Comparison of ENCODE assay signal across 24 cellular contexts in genomic region chr10:2245580-2245979, GRCh38.
DNase-seq lines count a peak whose midpoint lies in the region; ATAC-seq, FAIRE-seq and TF ChIP-seq lines count a peak whose summit lies in the region.
"Had no signal": no experiment of that assay in that cellular context is flagged by ENCODE, and none has a peak within 500 bp of the region (broad histone marks: within the 10 kb centered on the region; RNA-seq: fewer than 3 reads in every experiment).

No MANE protein-coding gene starts in this region.

- no peaks in the 10 kb centered on the region for H3K4me1 ChIP-seq in HepG2 (ENCODE audit: insufficient read depth, low read length)
- H3K4me1 ChIP-seq in right lobe of liver, result no peaks in the 10 kb centered on the region
- no peaks in the 10 kb centered on the region for H3K4me1 ChIP-seq in IMR-90 (ENCODE audit: control insufficient read depth, insufficient read depth, low read length)
- no peaks in the 10 kb centered on the region for H3K4me1 ChIP-seq in endothelial cell of umbilical vein (ENCODE audit: control insufficient read depth, extremely low read depth, insufficient read depth, low read length)
- no peaks in the 10 kb centered on the region for H3K4me1 ChIP-seq in trophoblast cell (ENCODE audit: control insufficient read depth in 1 of 2, insufficient read depth in 2 of 2, low read length in 2 of 2)
- H3K4me1 ChIP-seq: A549, Caco-2 had no signal

- H3K27ac ChIP-seq in HepG2 (ENCODE audit: extremely low read length, insufficient read depth, low read length) (no peak overlapping the region), right lobe of liver (no peak overlapping the region), IMR-90 (ENCODE audit: insufficient read depth, low read length) (no peak overlapping the region), endothelial cell of umbilical vein (ENCODE audit: insufficient read depth, low read depth, low read length) (no peak overlapping the region), trophoblast cell (ENCODE audit: low read depth, low read length) (no peak overlapping the region)
- H3K27ac ChIP-seq: 22Rv1; A549; BLaER1 treated with 17β-estradiol and CSF1 and Interleukin-3, amounts not matched to agents 10 nM and 100 nM; C4-2B had no signal

- WGBS in HepG2 (ENCODE audit: low lambda C conversion rate), result 43% methylated on average over 5 of the region's 5 CpGs
- 64% methylated on average over 5 of the region's 5 CpGs for WGBS in right lobe of liver (ENCODE audit: insufficient coverage, low coverage, low lambda C conversion rate, missing lambda C conversion rate)
- WGBS in IMR-90 (ENCODE audit: extremely low coverage in 2 of 2, insufficient read length in 1 of 2), 2 experiments, result 67% methylated on average over 4 of the region's 5 CpGs; no CpG with 5 or more reads in 1 of the 2 experiments
- no CpG with 5 or more reads among the region's 5 CpGs for WGBS in trophoblast cell (ENCODE audit: extremely low coverage, insufficient coverage, insufficient read length)

- H2BK5ac ChIP-seq in IMR-90 (ENCODE audit: low read depth, low read length, poor library complexity, severe bottlenecking) (no peak overlapping the region), trophoblast cell (ENCODE audit: low read depth, low read length, poor library complexity) (no peak overlapping the region)

- H3K18ac ChIP-seq in IMR-90 (ENCODE audit: low read depth, low read length), result no peak overlapping the region
- no peak overlapping the region for H3K18ac ChIP-seq in trophoblast cell (ENCODE audit: low read length)

- ATAC-seq in HepG2, result no peak
- ATAC-seq in right lobe of liver, result no peak
- no peak for ATAC-seq in IMR-90 (ENCODE audit: low read depth)
- ATAC-seq: A549; CD8-positive, alpha-beta T cell had no signal

- H3K4me3 ChIP-seq in HepG2 (replicated peaks in 1 of 3; ENCODE audit: insufficient read depth in 1 of 3, low read depth in 2 of 3, low read length in 3 of 3), result no peak overlapping the region
- H3K4me3 ChIP-seq in right lobe of liver, result no peak overlapping the region
- no peak overlapping the region for H3K4me3 ChIP-seq in IMR-90 (ENCODE audit: insufficient read depth, low read depth, low read length)
- no peak overlapping the region for H3K4me3 ChIP-seq in endothelial cell of umbilical vein (replicated peaks in 1 of 3; ENCODE audit: insufficient read depth in 1 of 3, low read depth in 1 of 3, low read length in 3 of 3)
- H3K4me3 ChIP-seq in trophoblast cell (ENCODE audit: low read depth, low read length), result peak overlapping the region; percentile 37
- H3K4me3 ChIP-seq: A549; BLaER1 treated with 17β-estradiol and CSF1 and Interleukin-3, amounts not matched to agents 10 nM and 100 nM had no signal

- no peaks in the 10 kb centered on the region for H3K36me3 Mint-ChIP-seq in activated CD4-positive, alpha-beta memory T cell treated with anti-CD3 and anti-CD28 coated beads, Interleukin-2, amount 10 ng/mL, durations not matched to agents 7 days and 5 days (ENCODE audit: low read depth)
- no peaks in the 10 kb centered on the region for H3K36me3 Mint-ChIP-seq in activated T-helper 2 cell treated with anti-CD3 and anti-CD28 coated beads, Interferon-gamma antibody, Interleukin-2, Interleukin-4, amounts not matched to agents 10 μg/mL and 5 μg/mL and 100 μg/mL, durations not matched to agents 14 hours and 24 hours and 36 hours (ENCODE audit: low read depth)
- H3K36me3 Mint-ChIP-seq: CD8-positive, alpha-beta T cell had no signal

- POLR2A ChIA-PET in HepG2 (lab: Yijun Ruan, JAX), result no interaction called here
- POLR2A ChIA-PET in IMR-90 (lab: Charles Lee; ENCODE audit: unreplicated experiment), result no interaction called here
- POLR2A ChIA-PET in endothelial cell of umbilical vein (lab: Charles Lee), result no interaction called here
- POLR2A ChIA-PET in activated CD4-positive, alpha-beta memory T cell treated with anti-CD3 and anti-CD28 coated beads, Interleukin-2, amount 10 ng/mL, durations not matched to agents 7 days and 5 days (lab: Charles Lee), result no interaction called here

- no peak overlapping the region for H2BK15ac ChIP-seq in IMR-90 (ENCODE audit: low read depth, low read length)

- H3K36me3 ChIP-seq in HepG2 (replicated peaks in 1 of 2; ENCODE audit: control insufficient read depth in 1 of 2, insufficient read depth in 2 of 2, low read length in 2 of 2) (no peaks in the 10 kb centered on the region), right lobe of liver (no peaks in the 10 kb centered on the region), IMR-90 (ENCODE audit: control insufficient read depth, insufficient read depth, low read length) (no peaks in the 10 kb centered on the region), endothelial cell of umbilical vein (ENCODE audit: control insufficient read depth in 2 of 2, extremely low read depth in 1 of 2, insufficient read depth in 2 of 2, low read length in 2 of 2) (no peaks in the 10 kb centered on the region), trophoblast cell (ENCODE audit: control insufficient read depth in 1 of 2, insufficient read depth in 2 of 2, low read length in 2 of 2) (no peaks in the 10 kb centered on the region)
- H3K36me3 ChIP-seq: BLaER1 treated with 17β-estradiol and CSF1 and Interleukin-3, amounts not matched to agents 10 nM and 100 nM had no signal

- CTCF ChIA-PET in HepG2 (lab: Yijun Ruan, JAX; ENCODE audit: low intra/inter-chr PET ratio, low total read pairs), result no interaction called here
- CTCF ChIA-PET in IMR-90 (lab: Yijun Ruan, JAX), result no interaction called here
- CTCF ChIA-PET in endothelial cell of umbilical vein (lab: Charles Lee), result no interaction called here
- CTCF ChIA-PET in activated CD4-positive, alpha-beta memory T cell treated with anti-CD3 and anti-CD28 coated beads, Interleukin-2, amount 10 ng/mL, durations not matched to agents 7 days and 5 days (lab: Charles Lee), result no interaction called here

- H3K56ac ChIP-seq in IMR-90 (ENCODE audit: extremely low read depth, insufficient read depth, low read length), result no peak overlapping the region

- H4K5ac ChIP-seq in IMR-90 (ENCODE audit: low read depth, low read length), result no peak overlapping the region

- BruUV-seq in HepG2 (replicated peaks; lab: Mats Ljungman, UMichigan), result no TSS peak
- no TSS peak for BruUV-seq in IMR-90 (replicated peaks; lab: Mats Ljungman, UMichigan)
- BruUV-seq in endothelial cell of umbilical vein (replicated peaks; lab: Mats Ljungman, UMichigan), result no TSS peak

- H2BK20ac ChIP-seq in IMR-90 (ENCODE audit: low read depth, low read length), result no peak overlapping the region

- no peaks in the 10 kb centered on the region for H3K9me1 ChIP-seq in IMR-90 (ENCODE audit: insufficient read depth, low read length)
- H3K9me1 ChIP-seq in endothelial cell of umbilical vein (replicated peaks; ENCODE audit: control insufficient read depth, extremely low read depth, insufficient read depth, low read length), result no peaks in the 10 kb centered on the region

- TF ChIP-seq POLR2A in HepG2 (IDR thresholded peaks at IDR 0.05; ENCODE audit: insufficient read depth in 1 of 2, low read depth in 2 of 2, low read length in 2 of 2) (no peak), right lobe of liver (IDR thresholded peaks at IDR 0.05) (no peak), IMR-90 (IDR thresholded peaks at IDR 0.05; ENCODE audit: low read depth, low read length) (no peak), endothelial cell of umbilical vein (IDR thresholded peaks at IDR 0.05; ENCODE audit: low read depth, low read length) (no peak)

- H2AFZ ChIP-seq in HepG2 (ENCODE audit: low read length) (no peak overlapping the region), IMR-90 (replicated peaks; ENCODE audit: low read length, poor library complexity) (peak overlapping the region; percentile 43), endothelial cell of umbilical vein (ENCODE audit: low read depth, low read length) (no peak overlapping the region), trophoblast cell (ENCODE audit: insufficient read depth, low read length, poor library complexity) (no peak overlapping the region)

- H2BK12ac ChIP-seq in trophoblast cell (ENCODE audit: low read length), result no peak overlapping the region

- H4K91ac ChIP-seq in IMR-90 (ENCODE audit: insufficient read depth, low read depth, low read length) (no peak overlapping the region), trophoblast cell (ENCODE audit: low read depth, low read length) (no peak overlapping the region)

- no peak overlapping the region for H2AK9ac ChIP-seq in IMR-90 (replicated peaks; ENCODE audit: low read depth, low read length, poor library complexity)

- no peak overlapping the region for H4K8ac ChIP-seq in IMR-90 (ENCODE audit: low read depth in 2 of 2, low read length in 2 of 2)
- no peak overlapping the region for H4K8ac ChIP-seq in trophoblast cell (ENCODE audit: low read depth, low read length)

- H3K14ac ChIP-seq in IMR-90 (replicated peaks; ENCODE audit: low read depth, low read length) (no peak overlapping the region), trophoblast cell (ENCODE audit: low read length) (no peak overlapping the region)

- dilution Hi-C loops in IMR-90 (cut with HindIII; ENCODE audit: low sequenced_read_pairs, unreplicated experiment), result no loop called here
- dilution Hi-C loops in endothelial cell of umbilical vein (cut with MboI; ENCODE audit: extremely low pct_ligation_motif_present, low sequenced_read_pairs), result no loop called here

- in situ Hi-C loops in HepG2 (cut with HindIII; ENCODE audit: extremely low pct_ligation_motif_present, low pct_unique_long_range_greater_than_20kb) (no loop called here), IMR-90 (cut with MboI; ENCODE audit: low sequenced_read_pairs) (no loop called here)

- H3K9me3 ChIP-seq in HepG2 (ENCODE audit: low read length), result no peaks in the 10 kb centered on the region
- H3K9me3 ChIP-seq in right lobe of liver, result no peaks in the 10 kb centered on the region
- H3K9me3 ChIP-seq in IMR-90 (ENCODE audit: control insufficient read depth, insufficient read depth, low read length), result peaks cover 38% of the 10 kb centered on the region
- H3K9me3 ChIP-seq in endothelial cell of umbilical vein (replicated peaks; ENCODE audit: control insufficient read depth, insufficient read depth, low read length), result peaks cover 6% of the 10 kb centered on the region
- peaks cover 5% of the 10 kb centered on the region for H3K9me3 ChIP-seq in trophoblast cell (ENCODE audit: insufficient read depth, low read depth, low read length)
- H3K9me3 ChIP-seq: A549, Caco-2 had no signal

- no peak for TF ChIP-seq RAD21 in HepG2 (CRISPR knock-in tag; IDR thresholded peaks at IDR 0.05)
- TF ChIP-seq RAD21 in IMR-90 (IDR thresholded peaks at IDR 0.05; ENCODE audit: low read length), result no peak

- H3K27me3 ChIP-seq in HepG2 (ENCODE audit: control insufficient read depth in 1 of 2, insufficient read depth in 2 of 2, low read length in 2 of 2) (no peaks in the 10 kb centered on the region), right lobe of liver (no peaks in the 10 kb centered on the region), IMR-90 (ENCODE audit: control insufficient read depth, insufficient read depth, low read length) (no peaks in the 10 kb centered on the region), endothelial cell of umbilical vein (ENCODE audit: control insufficient read depth in 2 of 2, insufficient read depth in 2 of 2, low read length in 2 of 2) (no peaks in the 10 kb centered on the region), trophoblast cell (ENCODE audit: insufficient read depth, low read length) (no peaks in the 10 kb centered on the region)
- H3K27me3 ChIP-seq: BLaER1 treated with 17β-estradiol and CSF1 and Interleukin-3, amounts not matched to agents 10 nM and 100 nM had no signal

- H2BK120ac ChIP-seq in IMR-90 (ENCODE audit: low read depth, low read length) (no peak overlapping the region), trophoblast cell (ENCODE audit: insufficient read depth, low read length, poor library complexity) (no peak overlapping the region)

- H3K23ac ChIP-seq in IMR-90 (ENCODE audit: low read depth, low read length) (no peak overlapping the region), trophoblast cell (ENCODE audit: low read length) (peak overlapping the region; percentile 42)

- no peaks in the 10 kb centered on the region for H3K4me1 Mint-ChIP-seq in activated CD4-positive, alpha-beta memory T cell treated with anti-CD3 and anti-CD28 coated beads, Interleukin-2, amount 10 ng/mL, durations not matched to agents 7 days and 5 days
- H3K4me1 Mint-ChIP-seq in activated T-helper 2 cell treated with anti-CD3 and anti-CD28 coated beads, Interferon-gamma antibody, Interleukin-2, Interleukin-4, amounts not matched to agents 10 μg/mL and 5 μg/mL and 100 μg/mL, durations not matched to agents 14 hours and 24 hours and 36 hours (ENCODE audit: low read depth), result no peaks in the 10 kb centered on the region
- H3K4me1 Mint-ChIP-seq: B cell had no signal

- H3K4me2 ChIP-seq in HepG2 (ENCODE audit: low read depth, low read length) (no peak overlapping the region), IMR-90 (ENCODE audit: low read depth, low read length) (no peak overlapping the region), endothelial cell of umbilical vein (ENCODE audit: insufficient read depth, low read length) (no peak overlapping the region), trophoblast cell (ENCODE audit: low read length) (no peak overlapping the region)
- H3K4me2 ChIP-seq: A549; BLaER1 treated with 17β-estradiol and CSF1 and Interleukin-3, amounts not matched to agents 10 nM and 100 nM had no signal

- no peak overlapping the region for H4K12ac ChIP-seq in trophoblast cell (ENCODE audit: low read depth, low read length)

- H3K27me3 Mint-ChIP-seq in activated CD4-positive, alpha-beta memory T cell treated with anti-CD3 and anti-CD28 coated beads, Interleukin-2, amount 10 ng/mL, durations not matched to agents 7 days and 5 days, result no peaks in the 10 kb centered on the region
- no peaks in the 10 kb centered on the region for H3K27me3 Mint-ChIP-seq in activated T-helper 2 cell treated with anti-CD3 and anti-CD28 coated beads, Interferon-gamma antibody, Interleukin-2, Interleukin-4, amounts not matched to agents 10 μg/mL and 5 μg/mL and 100 μg/mL, durations not matched to agents 14 hours and 24 hours and 36 hours (ENCODE audit: low read depth)
- H3K27me3 Mint-ChIP-seq: B cell; CD4-positive, alpha-beta T cell had no signal

- DNase-seq in HepG2 (ENCODE audit: low spot score), result no peak
- no peak for DNase-seq in right lobe of liver
- no peak for DNase-seq in IMR-90
- DNase-seq in endothelial cell of umbilical vein (ENCODE audit: low read depth, low spot score), result no peak
- DNase-seq in trophoblast cell, result no peak
- DNase-seq in activated CD4-positive, alpha-beta memory T cell treated with anti-CD3 and anti-CD28 coated beads, Interleukin-2, amount 10 ng/mL, durations not matched to agents 7 days and 5 days, result no peak
- no peak for DNase-seq in NCI-H345 treated with DMSO at 0.1 percent for 48 hours (lab: John Stamatoyannopoulos, UW; ENCODE audit: unreplicated experiment)
- DNase-seq in activated T-helper 2 cell treated with anti-CD3 and anti-CD28 coated beads, Interferon-gamma antibody, Interleukin-2, Interleukin-4, amounts not matched to agents 10 μg/mL and 5 μg/mL and 100 μg/mL, durations not matched to agents 14 hours and 24 hours and 36 hours (ENCODE audit: low spot score), result no peak
- DNase-seq: AML-193; Caco-2; Calu3; CD4-positive, alpha-beta T cell; CD8-positive, alpha-beta T cell; DMS79 treated with DMSO at 0.1 percent for 48 hours; GF-D8 had no signal

- H3K4me3 Mint-ChIP-seq in activated CD4-positive, alpha-beta memory T cell treated with anti-CD3 and anti-CD28 coated beads, Interleukin-2, amount 10 ng/mL, durations not matched to agents 7 days and 5 days, result no peak overlapping the region
- no peak overlapping the region for H3K4me3 Mint-ChIP-seq in activated T-helper 2 cell treated with anti-CD3 and anti-CD28 coated beads, Interferon-gamma antibody, Interleukin-2, Interleukin-4, amounts not matched to agents 10 μg/mL and 5 μg/mL and 100 μg/mL, durations not matched to agents 14 hours and 24 hours and 36 hours (ENCODE audit: low read depth)
- H3K4me3 Mint-ChIP-seq: B cell; CD4-positive, alpha-beta T cell; CD8-positive, alpha-beta T cell had no signal

- no peak overlapping the region for H2AK5ac ChIP-seq in IMR-90 (ENCODE audit: low read depth, low read length)
- H2AK5ac ChIP-seq in trophoblast cell (ENCODE audit: low read length), result no peak overlapping the region

- no peak overlapping the region for H3K9ac ChIP-seq in HepG2 (ENCODE audit: insufficient read depth, low read depth, low read length)
- no peak overlapping the region for H3K9ac ChIP-seq in IMR-90 (ENCODE audit: low read depth, low read length)
- no peak overlapping the region for H3K9ac ChIP-seq in endothelial cell of umbilical vein (replicated peaks; ENCODE audit: extremely low read depth, insufficient read depth, low read length)
- H3K9ac ChIP-seq in trophoblast cell (ENCODE audit: low read length), result peak overlapping the region; percentile 11
- H3K9ac ChIP-seq: BLaER1 treated with 17β-estradiol and CSF1 and Interleukin-3, amounts not matched to agents 10 nM and 100 nM had no signal

- H3K79me1 ChIP-seq in IMR-90 (ENCODE audit: low read depth in 1 of 2, low read length in 2 of 2) (no peaks in the 10 kb centered on the region), trophoblast cell (ENCODE audit: low read length) (no peaks in the 10 kb centered on the region)

- no peak for TF ChIP-seq EP300 in HepG2 (IDR thresholded peaks at IDR 0.05; ENCODE audit: low read depth in 2 of 2, low read length in 2 of 2)
- TF ChIP-seq EP300 in HepG2 (CRISPR knock-in tag; IDR thresholded peaks at IDR 0.05; ENCODE audit: borderline replicate concordance), result no peak

- H4K20me1 ChIP-seq in HepG2 (ENCODE audit: insufficient read depth, low read length) (no peaks in the 10 kb centered on the region), IMR-90 (ENCODE audit: insufficient read depth, low read length) (no peaks in the 10 kb centered on the region), endothelial cell of umbilical vein (replicated peaks; ENCODE audit: control insufficient read depth, extremely low read depth, insufficient read depth, low read length) (no peaks in the 10 kb centered on the region)
- H4K20me1 ChIP-seq: BLaER1 treated with 17β-estradiol and CSF1 and Interleukin-3, amounts not matched to agents 10 nM and 100 nM had no signal

- TF ChIP-seq CTCF in HepG2 (CRISPR knock-in tag; IDR thresholded peaks at IDR 0.05) (no peak), right lobe of liver (IDR thresholded peaks at IDR 0.05) (no peak), IMR-90 (conservative IDR thresholded peaks at IDR 0.05; ENCODE audit: low read depth, low read length) (no peak), endothelial cell of umbilical vein (IDR thresholded peaks at IDR 0.05; ENCODE audit: extremely low read depth in 1 of 2, insufficient read depth in 1 of 2, low read depth in 1 of 2, low read length in 2 of 2) (no peak)

- H3K27ac Mint-ChIP-seq in activated CD4-positive, alpha-beta memory T cell treated with anti-CD3 and anti-CD28 coated beads, Interleukin-2, amount 10 ng/mL, durations not matched to agents 7 days and 5 days, result no peak overlapping the region
- no peak overlapping the region for H3K27ac Mint-ChIP-seq in activated T-helper 2 cell treated with anti-CD3 and anti-CD28 coated beads, Interferon-gamma antibody, Interleukin-2, Interleukin-4, amounts not matched to agents 10 μg/mL and 5 μg/mL and 100 μg/mL, durations not matched to agents 14 hours and 24 hours and 36 hours
- H3K27ac Mint-ChIP-seq: B cell; CD4-positive, alpha-beta T cell; CD8-positive, alpha-beta T cell had no signal

- peaks cover 6% of the 10 kb centered on the region for H3K9me3 Mint-ChIP-seq in activated CD4-positive, alpha-beta memory T cell treated with anti-CD3 and anti-CD28 coated beads, Interleukin-2, amount 10 ng/mL, durations not matched to agents 7 days and 5 days
- no peaks in the 10 kb centered on the region for H3K9me3 Mint-ChIP-seq in activated T-helper 2 cell treated with anti-CD3 and anti-CD28 coated beads, Interferon-gamma antibody, Interleukin-2, Interleukin-4, amounts not matched to agents 10 μg/mL and 5 μg/mL and 100 μg/mL, durations not matched to agents 14 hours and 24 hours and 36 hours
- H3K9me3 Mint-ChIP-seq: CD4-positive, alpha-beta T cell had no signal

- intact Hi-C loops in HepG2 (cut with micrococcal nuclease; ENCODE audit: unreplicated experiment), result no loop called here
- intact Hi-C loops in right lobe of liver (cut with DNase I), result no loop called here
- intact Hi-C loops in IMR-90 (cut with micrococcal nuclease), result no loop called here
- intact Hi-C loops in endothelial cell of umbilical vein (cut with micrococcal nuclease), result no loop called here
- intact Hi-C loops in activated T-helper 2 cell treated with anti-CD3 and anti-CD28 coated beads, Interferon-gamma antibody, Interleukin-2, Interleukin-4, amounts not matched to agents 10 μg/mL and 5 μg/mL and 100 μg/mL, durations not matched to agents 14 hours and 24 hours and 36 hours (cut with micrococcal nuclease), result no loop called here

- H3K4ac ChIP-seq in IMR-90 (ENCODE audit: low read depth, low read length), result no peak overlapping the region
- no peak overlapping the region for H3K4ac ChIP-seq in trophoblast cell (ENCODE audit: low read depth, low read length)

- H3K79me2 ChIP-seq in HepG2 (ENCODE audit: insufficient read depth, low read length) (no peaks in the 10 kb centered on the region), endothelial cell of umbilical vein (ENCODE audit: control insufficient read depth, insufficient read depth, low read length) (no peaks in the 10 kb centered on the region), trophoblast cell (ENCODE audit: control insufficient read depth, insufficient read depth, low read length, poor library complexity) (no peaks in the 10 kb centered on the region)

- FAIRE-seq in HepG2 (lab: Jason Lieb, UNC) (no peak), endothelial cell of umbilical vein (lab: Jason Lieb, UNC) (no peak)
- FAIRE-seq: A549, D721Med, G401.6, GM12891, GM19239 had no signal
